2 cellular contexts compared by ENCODE assay signal in the genomic region with DNA sequence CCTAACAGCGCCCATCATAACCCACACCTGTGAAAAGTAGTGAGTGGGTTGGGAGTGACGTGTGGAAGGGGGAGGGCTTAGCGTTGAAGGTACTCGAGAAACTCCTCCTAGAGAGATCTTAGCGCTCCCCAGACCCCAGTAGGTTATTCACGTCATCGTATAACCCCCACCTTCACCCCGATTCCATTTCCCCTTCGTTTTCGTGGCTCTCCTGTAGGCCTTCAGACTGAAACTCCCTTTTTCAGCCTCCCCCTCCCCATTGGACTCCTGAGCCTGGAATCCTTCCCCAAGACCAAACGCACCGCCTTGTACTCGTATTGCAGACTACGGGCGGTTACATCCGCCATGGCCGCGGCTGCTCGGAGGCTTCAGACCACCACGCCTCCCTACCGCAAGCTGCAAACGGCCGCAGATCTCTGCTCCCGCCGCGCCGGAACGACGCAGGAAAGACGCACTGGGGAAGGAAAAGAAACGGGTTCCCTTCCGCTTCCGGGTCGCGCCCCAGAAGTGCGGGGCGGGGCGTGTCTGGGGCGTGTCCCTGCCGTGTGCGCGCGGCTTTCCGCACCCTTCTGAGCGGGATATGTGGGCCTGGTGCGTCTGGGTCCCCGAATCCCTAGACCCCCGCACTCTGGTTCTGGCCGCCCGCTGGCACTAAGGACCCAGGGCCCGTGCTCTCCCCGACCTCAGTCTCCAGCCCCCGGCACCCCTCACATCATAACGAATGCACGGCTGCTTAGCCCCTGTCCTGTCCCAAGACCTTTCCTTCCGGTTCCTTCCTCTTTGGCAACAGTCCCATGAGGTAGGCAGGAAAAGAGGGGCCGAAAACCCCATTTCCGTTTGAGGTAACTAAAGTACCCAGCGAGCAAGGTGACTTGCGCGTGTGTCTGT.
TF ChIP-seq lines count a peak whose summit lies in the region.

A gene (minus strand): TSS at position 456 of the 888 bp plus-strand sequence. CDS start 109 bp downstream, at position 347.

TF ChIP-seq in HCT116, 20 proteins besides CTCF, POLR2A, EP300 and RAD21 (continued from another document):
- TF ChIP-seq, protein P1, sequence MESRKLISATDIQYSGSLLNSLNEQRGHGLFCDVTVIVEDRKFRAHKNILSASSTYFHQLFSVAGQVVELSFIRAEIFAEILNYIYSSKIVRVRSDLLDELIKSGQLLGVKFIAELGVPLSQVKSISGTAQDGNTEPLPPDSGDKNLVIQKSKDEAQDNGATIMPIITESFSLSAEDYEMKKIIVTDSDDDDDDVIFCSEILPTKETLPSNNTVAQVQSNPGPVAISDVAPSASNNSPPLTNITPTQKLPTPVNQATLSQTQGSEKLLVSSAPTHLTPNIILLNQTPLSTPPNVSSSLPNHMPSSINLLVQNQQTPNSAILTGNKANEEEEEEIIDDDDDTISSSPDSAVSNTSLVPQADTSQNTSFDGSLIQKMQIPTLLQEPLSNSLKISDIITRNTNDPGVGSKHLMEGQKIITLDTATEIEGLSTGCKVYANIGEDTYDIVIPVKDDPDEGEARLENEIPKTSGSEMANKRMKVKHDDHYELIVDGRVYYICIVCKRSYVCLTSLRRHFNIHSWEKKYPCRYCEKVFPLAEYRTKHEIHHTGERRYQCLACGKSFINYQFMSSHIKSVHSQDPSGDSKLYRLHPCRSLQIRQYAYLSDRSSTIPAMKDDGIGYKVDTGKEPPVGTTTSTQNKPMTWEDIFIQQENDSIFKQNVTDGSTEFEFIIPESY (IDR thresholded peaks at IDR 0.05; ENCODE audit: extremely low read depth, insufficient replicate concordance, low read length): no peak
- TF ChIP-seq, protein P2, sequence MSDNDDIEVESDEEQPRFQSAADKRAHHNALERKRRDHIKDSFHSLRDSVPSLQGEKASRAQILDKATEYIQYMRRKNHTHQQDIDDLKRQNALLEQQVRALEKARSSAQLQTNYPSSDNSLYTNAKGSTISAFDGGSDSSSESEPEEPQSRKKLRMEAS (IDR thresholded peaks at IDR 0.05): peak; percentile 90
- TF ChIP-seq, protein P3, sequence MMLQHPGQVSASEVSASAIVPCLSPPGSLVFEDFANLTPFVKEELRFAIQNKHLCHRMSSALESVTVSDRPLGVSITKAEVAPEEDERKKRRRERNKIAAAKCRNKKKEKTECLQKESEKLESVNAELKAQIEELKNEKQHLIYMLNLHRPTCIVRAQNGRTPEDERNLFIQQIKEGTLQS (IDR thresholded peaks at IDR 0.05): no peak
- peak; percentile 74 for TF ChIP-seq SP1 (IDR thresholded peaks at IDR 0.05; ENCODE audit: low read depth)
- TF ChIP-seq ELF1 (IDR thresholded peaks at IDR 0.05; ENCODE audit: borderline replicate concordance, low read depth): peak; percentile 78
- peak; percentile 40 for TF ChIP-seq TCF7L2 (IDR thresholded peaks at IDR 0.05; ENCODE audit: borderline replicate concordance, extremely low read depth, insufficient read depth, insufficient read length)

TF ChIP-seq in neural cell, 6 proteins besides CTCF, POLR2A, EP300 and RAD21 (continued from another document):
- TF ChIP-seq, protein P4, sequence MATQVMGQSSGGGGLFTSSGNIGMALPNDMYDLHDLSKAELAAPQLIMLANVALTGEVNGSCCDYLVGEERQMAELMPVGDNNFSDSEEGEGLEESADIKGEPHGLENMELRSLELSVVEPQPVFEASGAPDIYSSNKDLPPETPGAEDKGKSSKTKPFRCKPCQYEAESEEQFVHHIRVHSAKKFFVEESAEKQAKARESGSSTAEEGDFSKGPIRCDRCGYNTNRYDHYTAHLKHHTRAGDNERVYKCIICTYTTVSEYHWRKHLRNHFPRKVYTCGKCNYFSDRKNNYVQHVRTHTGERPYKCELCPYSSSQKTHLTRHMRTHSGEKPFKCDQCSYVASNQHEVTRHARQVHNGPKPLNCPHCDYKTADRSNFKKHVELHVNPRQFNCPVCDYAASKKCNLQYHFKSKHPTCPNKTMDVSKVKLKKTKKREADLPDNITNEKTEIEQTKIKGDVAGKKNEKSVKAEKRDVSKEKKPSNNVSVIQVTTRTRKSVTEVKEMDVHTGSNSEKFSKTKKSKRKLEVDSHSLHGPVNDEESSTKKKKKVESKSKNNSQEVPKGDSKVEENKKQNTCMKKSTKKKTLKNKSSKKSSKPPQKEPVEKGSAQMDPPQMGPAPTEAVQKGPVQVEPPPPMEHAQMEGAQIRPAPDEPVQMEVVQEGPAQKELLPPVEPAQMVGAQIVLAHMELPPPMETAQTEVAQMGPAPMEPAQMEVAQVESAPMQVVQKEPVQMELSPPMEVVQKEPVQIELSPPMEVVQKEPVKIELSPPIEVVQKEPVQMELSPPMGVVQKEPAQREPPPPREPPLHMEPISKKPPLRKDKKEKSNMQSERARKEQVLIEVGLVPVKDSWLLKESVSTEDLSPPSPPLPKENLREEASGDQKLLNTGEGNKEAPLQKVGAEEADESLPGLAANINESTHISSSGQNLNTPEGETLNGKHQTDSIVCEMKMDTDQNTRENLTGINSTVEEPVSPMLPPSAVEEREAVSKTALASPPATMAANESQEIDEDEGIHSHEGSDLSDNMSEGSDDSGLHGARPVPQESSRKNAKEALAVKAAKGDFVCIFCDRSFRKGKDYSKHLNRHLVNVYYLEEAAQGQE (IDR thresholded peaks at IDR 0.05; ENCODE audit: borderline replicate concordance): no peak
- no peak for TF ChIP-seq TAF1 (IDR thresholded peaks at IDR 0.05; ENCODE audit: low read depth)
- TF ChIP-seq POLR2AphosphoS5 (IDR thresholded peaks at IDR 0.05): peak; percentile 96
- peak; percentile 95 for TF ChIP-seq MXI1 (conservative IDR thresholded peaks at IDR 0.05; ENCODE audit: poor library complexity, severe bottlenecking)
